21 cellular contexts compared by ENCODE assay signal in the genomic region with DNA sequence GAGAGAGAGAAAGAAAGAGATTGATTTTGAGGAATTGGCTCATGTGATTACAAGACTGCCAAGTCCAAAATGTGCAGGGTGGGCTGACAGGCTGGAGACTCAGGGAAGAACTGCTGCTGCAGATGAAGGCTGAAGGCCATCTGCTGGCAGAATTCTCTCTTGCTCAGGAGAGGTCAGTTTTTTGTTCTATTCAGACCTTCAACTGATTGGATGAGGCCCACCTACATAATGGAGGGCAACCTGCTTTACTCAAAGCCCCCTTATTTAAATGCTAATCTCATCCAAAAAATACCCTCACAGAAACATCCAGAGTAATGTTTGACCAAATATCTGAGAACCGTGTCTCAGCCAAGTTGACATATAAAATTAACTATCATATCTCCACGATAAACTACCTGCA.
"Had no signal": no experiment of that assay in that cellular context is flagged by ENCODE, and none has a peak within 500 bp of the region (broad histone marks: within the 10 kb centered on the region; RNA-seq: fewer than 3 reads in every experiment).

No MANE protein-coding gene starts in this region.

- H3K36me3 Mint-ChIP-seq: activated naive CD4-positive, alpha-beta T cell treated with anti-CD3 and anti-CD28 coated beads, Interleukin-2, amount 50 U/mL, for 24 hours; neural progenitor cell had no signal

- H3K9me3 Mint-ChIP-seq: activated naive CD4-positive, alpha-beta T cell treated with anti-CD3 and anti-CD28 coated beads, Interleukin-2, amount 50 U/mL, for 24 hours; stimulated activated naive CD8-positive, alpha-beta T cell treated with anti-CD3 and anti-CD28 coated beads, Interleukin-15, Interleukin-2, amounts not matched to agents 100 ng/mL and 50 ng/mL, for 24 hours had no signal

- H3K4me3 Mint-ChIP-seq: activated CD4-positive, alpha-beta T cell treated with anti-CD3 and anti-CD28 coated beads for 36 hours; activated naive CD4-positive, alpha-beta T cell treated with anti-CD3 and anti-CD28 coated beads, Interleukin-2, amount 50 U/mL, for 24 hours; naive thymus-derived CD4-positive, alpha-beta T cell; neural progenitor cell; stimulated activated naive CD8-positive, alpha-beta T cell treated with anti-CD3 and anti-CD28 coated beads, Interleukin-15, Interleukin-2, amounts not matched to agents 100 ng/mL and 50 ng/mL, for 24 hours; WTC11 had no signal

- H3K27me3 Mint-ChIP-seq: activated naive CD4-positive, alpha-beta T cell treated with anti-CD3 and anti-CD28 coated beads, Interleukin-2, amount 50 U/mL, for 24 hours; stimulated activated naive CD8-positive, alpha-beta T cell treated with anti-CD3 and anti-CD28 coated beads, Interleukin-15, Interleukin-2, amounts not matched to agents 100 ng/mL and 50 ng/mL, for 24 hours had no signal

- ATAC-seq: activated CD4-positive, alpha-beta T cell treated with anti-CD3 and anti-CD28 coated beads for 36 hours; gastrocnemius medialis; naive thymus-derived CD4-positive, alpha-beta T cell; WTC11 had no signal

- H3K4me1 Mint-ChIP-seq: activated naive CD4-positive, alpha-beta T cell treated with anti-CD3 and anti-CD28 coated beads, Interleukin-2, amount 50 U/mL, for 24 hours; neural progenitor cell had no signal

- H2AFZ ChIP-seq: neural progenitor cell had no signal

- H3K9me3 ChIP-seq: colonic mucosa, gastrocnemius medialis, left ventricle myocardium inferior, prostate gland, right atrium auricular region, suprapubic skin, vagina had no signal

- H3K27me3 ChIP-seq: cardiac muscle cell, colonic mucosa, gastrocnemius medialis, neural progenitor cell, right atrium auricular region, suprapubic skin, vagina had no signal

- H3K4me2 ChIP-seq: neural progenitor cell had no signal

- H3K9ac ChIP-seq: neural progenitor cell had no signal

- H3K4me3 ChIP-seq: cardiac muscle cell, colonic mucosa, gastrocnemius medialis, heart right ventricle, left ventricle myocardium inferior, neural progenitor cell, prostate gland, right atrium auricular region, skin epidermis, suprapubic skin, vagina had no signal

- H3K4me1 ChIP-seq: colonic mucosa, gastrocnemius medialis, left ventricle myocardium inferior, neural progenitor cell, prostate gland, suprapubic skin, vagina had no signal

- H3K27ac Mint-ChIP-seq: activated CD4-positive, alpha-beta T cell treated with anti-CD3 and anti-CD28 coated beads for 36 hours; activated naive CD4-positive, alpha-beta T cell treated with anti-CD3 and anti-CD28 coated beads, Interleukin-2, amount 50 U/mL, for 24 hours; naive thymus-derived CD4-positive, alpha-beta T cell; neural progenitor cell; stimulated activated naive CD8-positive, alpha-beta T cell treated with anti-CD3 and anti-CD28 coated beads, Interleukin-15, Interleukin-2, amounts not matched to agents 100 ng/mL and 50 ng/mL, for 24 hours; WTC11 had no signal

- H3K27ac ChIP-seq: cardiac muscle cell, colonic mucosa, gastrocnemius medialis, heart right ventricle, left ventricle myocardium inferior, neural progenitor cell, prostate gland, right atrium auricular region, skin epidermis, suprapubic skin, vagina had no signal

- DNase-seq: activated CD4-positive, alpha-beta T cell treated with anti-CD3 and anti-CD28 coated beads for 36 hours; activated CD4-positive, alpha-beta T cell treated with anti-CD3 and anti-CD28 coated beads, Interleukin-2, amount 50 U/mL, for 48 hours; activated gamma-delta T cell; colonic mucosa; erythroblast; gastrocnemius medialis; heart right ventricle; left ventricle myocardium inferior; naive thymus-derived CD4-positive, alpha-beta T cell; stimulated activated CD4-positive, alpha-beta T cell treated with anti-CD3 and anti-CD28 coated beads, Interleukin-15, amount 100 ng/mL, for 24 hours; stimulated activated CD4-positive, alpha-beta T cell treated with anti-CD3 and anti-CD28 coated beads, Interleukin-2, amount 100 ng/mL, for 48 hours had no signal

- H3K36me3 ChIP-seq: cardiac muscle cell, colonic mucosa, gastrocnemius medialis, heart right ventricle, left ventricle myocardium inferior, neural progenitor cell, prostate gland, right atrium auricular region, suprapubic skin, vagina had no signal
